Comparison of ENCODE assay signal across 17 cellular contexts in the genomic region with DNA sequence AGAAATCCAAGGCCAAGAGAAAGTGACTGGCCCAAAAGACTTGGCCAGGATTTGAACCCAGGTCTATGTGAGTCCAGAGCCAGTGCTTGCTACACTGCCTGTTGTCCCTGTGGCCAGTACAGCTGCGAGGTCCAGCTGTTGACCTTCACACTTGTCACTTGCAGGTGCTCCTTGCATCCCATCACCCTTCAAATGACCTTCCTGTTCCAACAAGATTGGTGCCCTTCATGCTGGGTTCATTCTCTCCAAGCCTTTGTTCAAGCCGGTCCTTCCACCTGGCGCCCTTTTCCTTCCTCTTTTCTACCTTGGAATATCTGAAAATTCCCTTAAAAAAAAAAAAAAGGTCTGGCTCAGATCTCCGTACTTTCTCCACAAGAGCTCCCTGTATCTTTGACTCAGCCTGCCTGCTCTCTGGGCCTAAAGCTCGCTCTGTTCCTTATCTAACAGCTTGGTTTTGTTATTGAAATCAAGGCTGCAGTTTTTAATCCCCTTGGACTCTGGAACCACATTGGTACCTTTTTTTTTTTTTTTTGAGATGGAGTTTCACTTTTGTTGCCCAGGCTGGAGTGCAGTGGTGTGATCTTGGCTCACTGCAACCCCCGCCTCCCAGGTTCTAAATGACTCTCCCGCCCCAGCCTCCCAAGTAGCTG. TPM values are rescaled to one million over a fixed set of nuclear protein-coding genes. Genes with fewer than 3 reads are reported as not detected.
A peak's percentile ranks its signal among the peaks of the same experiment; 100 is the strongest.
DNase-seq lines count a peak whose midpoint lies in the region; ATAC-seq, FAIRE-seq and TF ChIP-seq lines count a peak whose summit lies in the region.
"Had no signal": no experiment of that assay in that cellular context is flagged by ENCODE, and none has a peak within 500 bp of the region (broad histone marks: within the 10 kb centered on the region; RNA-seq: fewer than 3 reads in every experiment).

No MANE protein-coding gene starts in this region.

- H3K4me2 ChIP-seq in IMR-90 (ENCODE audit: low read depth, low read length), result peak overlapping the region; percentile 9; the same call in 1 of the 2 replicates
- no peak overlapping the region for H3K4me2 ChIP-seq in H1 (ENCODE audit: insufficient read depth in 1 of 2, low read depth in 2 of 2, low read length in 2 of 2)

- dilution Hi-C loops in IMR-90 (cut with HindIII; ENCODE audit: low sequenced_read_pairs, unreplicated experiment), result no loop called here

- H2BK5ac ChIP-seq in IMR-90 (ENCODE audit: low read depth, low read length, poor library complexity, severe bottlenecking) (no peak overlapping the region), H1 (ENCODE audit: low read depth, low read length) (no peak overlapping the region)

- in situ Hi-C loops in IMR-90 (cut with MboI; ENCODE audit: low sequenced_read_pairs), result no loop called here

- TF ChIP-seq POLR2A in IMR-90 (IDR thresholded peaks at IDR 0.05; ENCODE audit: low read depth, low read length), result no peak
- no peak for TF ChIP-seq POLR2A in H1 (IDR thresholded peaks at IDR 0.05; ENCODE audit: control extremely low read depth in 1 of 2, low read depth in 2 of 2, low read length in 2 of 2)
- no peak for TF ChIP-seq POLR2A in prostate gland (IDR thresholded peaks at IDR 0.05)

- H3K23ac ChIP-seq in IMR-90 (ENCODE audit: low read depth, low read length), result peak overlapping the region; percentile 14; the same call in 1 of the 2 replicates
- H3K23ac ChIP-seq in H1 (ENCODE audit: insufficient read length), result no peak overlapping the region

- H3K9me3 Mint-ChIP-seq in stimulated activated effector memory CD8-positive, alpha-beta T cell treated with anti-CD3 and anti-CD28 coated beads, Interleukin-12 subunit alpha, Interleukin-12 subunit beta, amount 100 ng/mL, for 72 hours, result no peaks in the 10 kb centered on the region
- H3K9me3 Mint-ChIP-seq: activated naive CD8-positive, alpha-beta T cell treated with anti-CD3 and anti-CD28 coated beads, Interleukin-2, amount 10 ng/mL, durations not matched to agents 7 days and 5 days had no signal

- 0 out of 2 replicates have a peak overlapping the region, but pooled peaks have one; percentile 53 for H2BK12ac ChIP-seq in H1 (ENCODE audit: low read depth, low read length)

- H3K27me3 ChIP-seq in IMR-90 (ENCODE audit: control insufficient read depth, insufficient read depth, low read length) (peaks cover 9% of the 10 kb centered on the region), H1 (replicated peaks in 1 of 4; ENCODE audit: control insufficient read depth in 3 of 4, extremely low read depth in 1 of 4, insufficient read depth in 3 of 4, low read length in 3 of 4) (no peaks in the 10 kb centered on the region), prostate gland (replicated peaks; ENCODE audit: insufficient read depth) (no peaks in the 10 kb centered on the region)
- H3K27me3 ChIP-seq: ovary had no signal

- H3K23me2 ChIP-seq in H1 (ENCODE audit: low read depth, low read length), result no peaks in the 10 kb centered on the region

- no peak for TF ChIP-seq CTCF in IMR-90 (conservative IDR thresholded peaks at IDR 0.05; ENCODE audit: low read depth, low read length)
- TF ChIP-seq CTCF in H1 (IDR thresholded peaks at IDR 0.05; ENCODE audit: control extremely low read depth in 1 of 3, insufficient read depth in 1 of 3, low read depth in 1 of 3, low read length in 3 of 3), result no peak
- TF ChIP-seq CTCF in prostate gland (IDR thresholded peaks at IDR 0.05), result no peak

- intact Hi-C loops in IMR-90 (cut with micrococcal nuclease) (no loop called here), left colon (cut with DNase I, micrococcal nuclease) (no loop called here), prostate gland (cut with DNase I) (no loop called here)

- H2AK5ac ChIP-seq in IMR-90 (ENCODE audit: low read depth, low read length) (peak overlapping the region; percentile 61; the same call in 1 of the 2 replicates), H1 (ENCODE audit: low read depth, low read length) (peak overlapping the region; percentile 66; the same call in 1 of the 2 replicates)

- H3K79me1 ChIP-seq in IMR-90 (ENCODE audit: low read depth in 1 of 2, low read length in 2 of 2), result no peaks in the 10 kb centered on the region
- no peaks in the 10 kb centered on the region for H3K79me1 ChIP-seq in H1 (ENCODE audit: low read depth, low read length)

- TF ChIP-seq RAD21 in IMR-90 (IDR thresholded peaks at IDR 0.05; ENCODE audit: low read length) (no peak), H1 (IDR thresholded peaks at IDR 0.05 in 1 of 2, conservative IDR thresholded peaks at IDR 0.05 in 1 of 2; ENCODE audit: low read depth in 2 of 2, low read length in 2 of 2) (no peak)

- H4K5ac ChIP-seq in IMR-90 (ENCODE audit: low read depth, low read length) (peak overlapping the region; percentile 9; the same call in 1 of the 2 replicates), H1 (ENCODE audit: insufficient read length, low read depth, low read length) (no peak overlapping the region)

- ATAC-seq in IMR-90 (ENCODE audit: low read depth) (no peak), left colon (peak; percentile 34)
- ATAC-seq in stimulated activated effector memory CD8-positive, alpha-beta T cell treated with anti-CD3 and anti-CD28 coated beads, Interleukin-12 subunit alpha, Interleukin-12 subunit beta, amount 100 ng/mL, for 72 hours, result no peak
- ATAC-seq: GM12878 had no signal

- H3K36me3 Mint-ChIP-seq in stimulated activated effector memory CD8-positive, alpha-beta T cell treated with anti-CD3 and anti-CD28 coated beads, Interleukin-12 subunit alpha, Interleukin-12 subunit beta, amount 100 ng/mL, for 72 hours, result no peaks in the 10 kb centered on the region
- H3K36me3 Mint-ChIP-seq: activated naive CD8-positive, alpha-beta T cell treated with anti-CD3 and anti-CD28 coated beads, Interleukin-2, amount 10 ng/mL, durations not matched to agents 7 days and 5 days had no signal

- H3K27ac Mint-ChIP-seq in stimulated activated effector memory CD8-positive, alpha-beta T cell treated with anti-CD3 and anti-CD28 coated beads, Interleukin-12 subunit alpha, Interleukin-12 subunit beta, amount 100 ng/mL, for 72 hours, result peak overlapping the region; percentile 21
- H3K27ac Mint-ChIP-seq: activated naive CD8-positive, alpha-beta T cell treated with anti-CD3 and anti-CD28 coated beads, Interleukin-2, amount 10 ng/mL, durations not matched to agents 7 days and 5 days had no signal

- H3K14ac ChIP-seq in IMR-90 (replicated peaks; ENCODE audit: low read depth, low read length) (0 out of 2 replicates have a peak overlapping the region, but pooled peaks have one; percentile 33), H1 (ENCODE audit: insufficient read length) (no peak overlapping the region)

- H3K4me1 ChIP-seq in IMR-90 (ENCODE audit: control insufficient read depth, insufficient read depth, low read length) (peaks cover 21% of the 10 kb centered on the region), H1 (replicated peaks in 1 of 4; ENCODE audit: control insufficient read depth in 3 of 4, insufficient read depth in 4 of 4, low read length in 3 of 4) (peaks cover 5 to 19% (median 9%) of the 10 kb centered on the region in 4 experiments; a peak in 6 of 7 replicates), prostate gland (replicated peaks) (peaks cover 8% of the 10 kb centered on the region)

- H2AFZ ChIP-seq in IMR-90 (replicated peaks; ENCODE audit: low read length, poor library complexity), result no peak overlapping the region
- no peak overlapping the region for H2AFZ ChIP-seq in H1 (ENCODE audit: low read length)

- CTCF ChIA-PET in IMR-90 (lab: Yijun Ruan, JAX), result interaction anchor here (0.6 to 1.5 kb wide), 3 partner anchors 10 to 1449 kb away, joined by 3 to 5 read pairs (median 4); no protein-coding TSS in a partner anchor
- CTCF ChIA-PET in H1 (lab: Charles Lee; ENCODE audit: partially characterized antibody), result interaction anchor here (0.6 to 2.2 kb wide), 8 partner anchors 13 to 457 kb away, joined by 3 to 7 read pairs (median 3); no protein-coding TSS in a partner anchor

- TF ChIP-seq EP300 in H1 (IDR thresholded peaks at IDR 0.05; ENCODE audit: borderline replicate concordance in 1 of 2, low read depth in 2 of 2, low read length in 2 of 2), result no peak

- peaks cover 3% of the 10 kb centered on the region; the same call in 1 of the 2 replicates for H3K9me1 ChIP-seq in IMR-90 (ENCODE audit: insufficient read depth, low read length)

- H3K27ac ChIP-seq in IMR-90 (ENCODE audit: insufficient read depth, low read length), result peak overlapping the region; percentile 70; the same call in 1 of the 2 replicates
- no peak overlapping the region for H3K27ac ChIP-seq in H1 (ENCODE audit: low read depth, low read length)
- no peak overlapping the region for H3K27ac ChIP-seq in prostate gland
- H3K27ac ChIP-seq: C4-2B, ovary, WERI-Rb-1 had no signal

- H3K4me1 Mint-ChIP-seq in stimulated activated effector memory CD8-positive, alpha-beta T cell treated with anti-CD3 and anti-CD28 coated beads, Interleukin-12 subunit alpha, Interleukin-12 subunit beta, amount 100 ng/mL, for 72 hours, result peaks cover 34% of the 10 kb centered on the region

- H2BK15ac ChIP-seq in IMR-90 (ENCODE audit: low read depth, low read length), result no peak overlapping the region; the same call in 2 of the 3 replicates
- H2BK15ac ChIP-seq in H1 (ENCODE audit: low read length), result no peak overlapping the region; the same call in 1 of the 2 replicates

- no peak overlapping the region for H3K4me3 ChIP-seq in IMR-90 (ENCODE audit: insufficient read depth, low read depth, low read length)
- no peak overlapping the region for H3K4me3 ChIP-seq in H1 (ENCODE audit: extremely low read depth in 1 of 4, insufficient read depth in 2 of 4, low read depth in 3 of 4, low read length in 4 of 4)
- H3K4me3 ChIP-seq in prostate gland, result no peak overlapping the region
- H3K4me3 ChIP-seq: GM12878, ovary had no signal

- H4K91ac ChIP-seq in IMR-90 (ENCODE audit: insufficient read depth, low read depth, low read length) (no peak overlapping the region; the same call in 1 of the 2 replicates), H1 (replicated peaks; ENCODE audit: insufficient read length, low read length) (no peak overlapping the region)

- H3K4me3 Mint-ChIP-seq in stimulated activated effector memory CD8-positive, alpha-beta T cell treated with anti-CD3 and anti-CD28 coated beads, Interleukin-12 subunit alpha, Interleukin-12 subunit beta, amount 100 ng/mL, for 72 hours, result peak overlapping the region; percentile 1
- H3K4me3 Mint-ChIP-seq: activated naive CD8-positive, alpha-beta T cell treated with anti-CD3 and anti-CD28 coated beads, Interleukin-2, amount 10 ng/mL, durations not matched to agents 7 days and 5 days had no signal

- FAIRE-seq in H1 (lab: Jason Lieb, UNC), result no peak

- H4K8ac ChIP-seq in IMR-90 (ENCODE audit: low read depth in 2 of 2, low read length in 2 of 2), result no peak overlapping the region
- H4K8ac ChIP-seq in H1 (ENCODE audit: extremely low read depth, insufficient read depth, low read length), result no peak overlapping the region

- no peak overlapping the region for H3K9ac ChIP-seq in IMR-90 (ENCODE audit: low read depth, low read length)
- peak overlapping the region in 1 of 4 experiments; percentile 18; a peak in 1 of 7 replicates for H3K9ac ChIP-seq in H1 (replicated peaks in 1 of 4; ENCODE audit: extremely low read depth in 1 of 4, low read depth in 3 of 4, low read length in 3 of 4)

- H4K20me1 ChIP-seq in IMR-90 (ENCODE audit: insufficient read depth, low read length) (no peaks in the 10 kb centered on the region), H1 (replicated peaks in 1 of 2; ENCODE audit: control insufficient read depth in 1 of 2, insufficient read depth in 2 of 2, low read length in 2 of 2) (no peaks in the 10 kb centered on the region)

- H3K18ac ChIP-seq in IMR-90 (ENCODE audit: low read depth, low read length) (peak overlapping the region; percentile 65), H1 (ENCODE audit: extremely low read depth, low read length) (peak overlapping the region; percentile 71)

- H3K79me2 ChIP-seq in H1 (ENCODE audit: control insufficient read depth in 1 of 2, insufficient read depth in 2 of 2, low read length in 2 of 2), result no peaks in the 10 kb centered on the region

- H2BK20ac ChIP-seq in IMR-90 (ENCODE audit: low read depth, low read length) (peak overlapping the region; percentile 8; the same call in 1 of the 2 replicates), H1 (ENCODE audit: low read length) (0 out of 2 replicates have a peak overlapping the region, but pooled peaks have one; percentile 87)

- DNase-seq in IMR-90 (no peak), H1 (ENCODE audit: low read depth in 1 of 2, low spot score in 2 of 2) (no peak), left colon (peak in 1 of 2 donors; percentile 16), prostate gland (ENCODE audit: low spot score) (no peak), NCI-H510A (lab: John Stamatoyannopoulos, UW) (no peak), Ammon's horn (ENCODE audit: low spot score) (no peak), NCI-H2227 treated with DMSO at 0.1 percent for 48 hours (lab: John Stamatoyannopoulos, UW) (no peak)
- DNase-seq in stimulated activated effector memory CD8-positive, alpha-beta T cell treated with anti-CD3 and anti-CD28 coated beads, Interleukin-12 subunit alpha, Interleukin-12 subunit beta, amount 100 ng/mL, for 72 hours (ENCODE audit: low spot score in 2 of 2), result no peak
- DNase-seq: activated naive CD8-positive, alpha-beta T cell treated with anti-CD3 and anti-CD28 coated beads, Interleukin-2, amount 10 ng/mL, durations not matched to agents 7 days and 5 days; cerebellar nuclear complex; hypothalamus; NCI-H1048; stimulated activated CD8-positive, alpha-beta memory T cell treated with anti-CD3 and anti-CD28 coated beads, Interleukin-4, amount 100 ng/mL, for 48 hours; WERI-Rb-1 had no signal

- WGBS in IMR-90 (ENCODE audit: extremely low coverage in 2 of 2, insufficient read length in 1 of 2), 2 experiments, result 68% methylated on average over 3 of the region's 7 CpGs; no CpG with 5 or more reads in 1 of the 2 experiments
- WGBS in H1 (ENCODE audit: extremely low coverage in 1 of 2, insufficient coverage in 1 of 2, insufficient read length in 1 of 2, insufficient replicate concordance in 2 of 2, low coverage in 1 of 2, low lambda C conversion rate in 2 of 2, missing lambda C conversion rate in 1 of 2), 2 experiments, result 82% methylated on average over 7 of the region's 7 CpGs; no CpG with 5 or more reads in 1 of the 2 experiments
- WGBS in prostate gland, result 85% methylated on average over 7 of the region's 7 CpGs

- H3K9me3 ChIP-seq in IMR-90 (ENCODE audit: control insufficient read depth, insufficient read depth, low read length) (no peaks in the 10 kb centered on the region), H1 (ENCODE audit: insufficient read depth in 2 of 2, low read depth in 1 of 2, low read length in 1 of 2) (no peaks in the 10 kb centered on the region), prostate gland (no peaks in the 10 kb centered on the region)
- H3K9me3 ChIP-seq: ovary had no signal

- H3K4ac ChIP-seq in IMR-90 (ENCODE audit: low read depth, low read length) (peak overlapping the region; percentile 44; the same call in 1 of the 2 replicates), H1 (replicated peaks; ENCODE audit: insufficient read length, low read depth, low read length) (no peak overlapping the region)

- BruUV-seq in IMR-90 (replicated peaks; lab: Mats Ljungman, UMichigan), result no TSS peak

- POLR2A ChIA-PET in IMR-90 (lab: Charles Lee; ENCODE audit: unreplicated experiment), result no interaction called here
- POLR2A ChIA-PET in H1 (lab: Charles Lee; ENCODE audit: partially characterized antibody), result interaction anchor here (0.6 to 1.8 kb wide), 6 partner anchors 14 to 342 kb away, joined by 3 to 8 read pairs (median 5); partner anchors contain the start of gene VEGFA

- H3K56ac ChIP-seq in IMR-90 (ENCODE audit: extremely low read depth, insufficient read depth, low read length), result no peak overlapping the region
- H3K56ac ChIP-seq in H1 (replicated peaks; ENCODE audit: insufficient read length, low read depth, low read length), result no peak overlapping the region

- no peaks in the 10 kb centered on the region for H3K36me3 ChIP-seq in IMR-90 (ENCODE audit: control insufficient read depth, insufficient read depth, low read length)
- H3K36me3 ChIP-seq in H1 (ENCODE audit: control insufficient read depth in 2 of 4, insufficient read depth in 4 of 4, low read length in 3 of 4), result no peaks in the 10 kb centered on the region
- no peaks in the 10 kb centered on the region for H3K36me3 ChIP-seq in prostate gland
- H3K36me3 ChIP-seq: ovary, WERI-Rb-1 had no signal

- H2BK120ac ChIP-seq in IMR-90 (ENCODE audit: low read depth, low read length), result 0 out of 2 replicates have a peak overlapping the region, but pooled peaks have one; percentile 5
- H2BK120ac ChIP-seq in H1 (replicated peaks; ENCODE audit: low read depth, low read length), result no peak overlapping the region

- H2AK9ac ChIP-seq in IMR-90 (replicated peaks; ENCODE audit: low read depth, low read length, poor library complexity), result no peak overlapping the region

RNA-seq across cellular contexts. Expression of gene MRPS18A, which starts 22.2 kb away (rescaled TPM):
- total RNA-seq in IMR-90 (2012; rRNA removed) (43.0 and 47.0 TPM in 2 replicates), left colon (10 to 100 TPM; 56.9 to 69.4 TPM), prostate gland (10 to 100 TPM; 56.6 to 56.9 TPM)
- polyA plus RNA-seq in IMR-90 (2012; rRNA removed) (56.6 and 56.8 TPM in 2 replicates), H1 (2011; rRNA removed) (121 and 129 TPM in 2 replicates)
- 53.5 and 60.4 TPM in 2 replicates for polyA plus RNA-seq in IMR-90 (2012; cell fraction: cytosol; rRNA removed)
- 24.4 and 30.5 TPM in 2 replicates for polyA plus RNA-seq in IMR-90 (2012; cell fraction: nucleus; rRNA removed; ENCODE audit: low replicate concordance)
- total RNA-seq in H1 (2021; fragmentation: NEBNext Ultra II Directional; extraction: Animal tissue kit (Norgen Biotek cat#: 25700)), result 48.3 and 52.1 TPM in 2 replicates
- polyA plus RNA-seq in H1 (2011; cell fraction: cytosol; rRNA removed), result 115 TPM
- polyA plus RNA-seq in H1 (2011; cell fraction: nucleus; rRNA removed), result 95.2 TPM
- 70.4 to 84.7 TPM (median 74.9 TPM) in 4 replicates for polyA plus RNA-seq in H1 (2012, experiment 1 of 2)
- 103 TPM for polyA plus RNA-seq in H1 (2012, experiment 2 of 2)
- 61.3 TPM for polyA plus RNA-seq in H1 (2013, experiment 1 of 2)
- polyA plus RNA-seq in H1 (2013, experiment 2 of 2), result 58.7 TPM
- polyA minus RNA-seq in H1 (2011; rRNA and poly(A)+ RNA removed), result 95.6 and 97.8 TPM in 2 replicates
- 36.3 TPM for polyA minus RNA-seq in H1 (2011; cell fraction: cytosol; rRNA and poly(A)+ RNA removed)
- polyA minus RNA-seq in H1 (2011; cell fraction: nucleus; rRNA and poly(A)+ RNA removed), result 63.1 TPM
